ENCODE assay signal across 8 cellular contexts in the genomic region with DNA sequence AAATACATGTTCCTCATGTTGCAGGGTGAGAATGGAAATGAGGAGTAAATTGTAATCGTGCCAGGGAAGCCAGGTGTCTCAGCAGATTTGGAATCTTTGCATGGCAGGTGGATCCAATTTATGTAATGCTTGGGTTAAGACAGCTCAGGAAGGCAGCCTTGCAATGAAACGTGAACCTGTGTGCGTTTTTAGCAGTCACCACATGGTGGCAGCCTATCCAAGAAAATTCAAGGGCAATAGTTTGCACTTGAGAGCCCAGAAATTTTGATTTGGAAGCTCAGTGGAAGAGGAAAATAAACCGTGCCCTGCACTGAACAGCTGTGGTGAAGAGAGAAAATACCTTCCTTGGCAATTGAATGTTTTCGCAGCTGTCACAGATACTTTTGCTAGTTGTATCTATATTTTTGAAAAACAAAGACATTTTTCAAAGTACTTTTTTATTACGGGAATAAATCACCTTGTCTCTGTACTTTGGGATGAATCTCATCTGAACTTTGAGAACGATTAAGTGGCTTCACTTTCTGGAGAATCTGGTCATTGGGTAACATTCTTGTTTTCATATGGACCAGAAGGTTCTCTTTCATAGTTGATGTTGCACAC. TPM values are rescaled to one million over a fixed set of nuclear protein-coding genes. Genes with fewer than 3 reads are reported as not detected.
DNase-seq lines count a peak whose midpoint lies in the region; ATAC-seq and TF ChIP-seq lines count a peak whose summit lies in the region.

No MANE protein-coding gene starts in this region.

- no peaks in the 10 kb centered on the region for H3K9me3 ChIP-seq in lower lobe of right lung

- H3K4me3 Mint-ChIP-seq in activated CD4-positive, alpha-beta T cell treated with anti-CD3 and anti-CD28 coated beads, Interleukin-2, amount 10 ng/mL, durations not matched to agents 24 days and 14 days, result no peak overlapping the region

- peak; percentile 99 for DNase-seq in G401 (ENCODE audit: low spot score)
- peak; percentile 84 for DNase-seq in NCI-H345 (lab: John Stamatoyannopoulos, UW)
- DNase-seq in activated CD4-positive, alpha-beta T cell treated with anti-CD3 and anti-CD28 coated beads, Interleukin-2, amount 10 ng/mL, durations not matched to agents 24 days and 14 days, result peak; percentile 90
- peak; percentile 80 to 85 for DNase-seq in dermis microvascular lymphatic vessel endothelial cell (ENCODE audit: low read depth in 2 of 2)
- DNase-seq in lower lobe of right lung, result no peak
- peak; percentile 45 for DNase-seq in stimulated activated CD8-positive, alpha-beta memory T cell treated with anti-CD3 and anti-CD28 coated beads, Interleukin-15, amount 100 ng/mL, for 1 hour (ENCODE audit: low read depth)

- peaks cover 52% of the 10 kb centered on the region for H3K36me3 Mint-ChIP-seq in activated CD4-positive, alpha-beta T cell treated with anti-CD3 and anti-CD28 coated beads, Interleukin-2, amount 10 ng/mL, durations not matched to agents 24 days and 14 days (ENCODE audit: low read depth)

- in situ Hi-C loops in G401 (cut with HindIII; ENCODE audit: low sequenced_read_pairs), result loop anchor here (25.0 kb wide), 1 partner anchor 120 kb away; no protein-coding TSS in a partner anchor

- peak; percentile 41 for ATAC-seq in HG02938 (IDR thresholded peaks at IDR 0.05; ENCODE audit: unreplicated experiment)
- ATAC-seq in lower lobe of right lung, result peak; percentile 70 to 78
- ATAC-seq in GM21360 (IDR thresholded peaks at IDR 0.05; ENCODE audit: unreplicated experiment), result no peak

- H3K4me3 ChIP-seq in lower lobe of right lung, result no peak overlapping the region

- H3K27me3 ChIP-seq in lower lobe of right lung (ENCODE audit: low read depth), result no peaks in the 10 kb centered on the region

- no peak overlapping the region for H3K27ac Mint-ChIP-seq in activated CD4-positive, alpha-beta T cell treated with anti-CD3 and anti-CD28 coated beads, Interleukin-2, amount 10 ng/mL, durations not matched to agents 24 days and 14 days

- no peaks in the 10 kb centered on the region for H3K27me3 Mint-ChIP-seq in activated CD4-positive, alpha-beta T cell treated with anti-CD3 and anti-CD28 coated beads, Interleukin-2, amount 10 ng/mL, durations not matched to agents 24 days and 14 days

- H3K4me1 Mint-ChIP-seq in activated CD4-positive, alpha-beta T cell treated with anti-CD3 and anti-CD28 coated beads, Interleukin-2, amount 10 ng/mL, durations not matched to agents 24 days and 14 days, result peaks cover 30% of the 10 kb centered on the region

- peaks cover 6% of the 10 kb centered on the region for H3K4me1 ChIP-seq in lower lobe of right lung

- TF ChIP-seq CTCF in lower lobe of right lung (IDR thresholded peaks at IDR 0.05), result peak; percentile 88

- peaks cover 14% of the 10 kb centered on the region for H3K36me3 ChIP-seq in lower lobe of right lung

- no peaks in the 10 kb centered on the region for H3K9me3 Mint-ChIP-seq in activated CD4-positive, alpha-beta T cell treated with anti-CD3 and anti-CD28 coated beads, Interleukin-2, amount 10 ng/mL, durations not matched to agents 24 days and 14 days

- intact Hi-C loops in activated CD4-positive, alpha-beta T cell treated with anti-CD3 and anti-CD28 coated beads, Interleukin-2, amount 10 ng/mL, durations not matched to agents 24 days and 14 days (cut with micrococcal nuclease), result loop anchor here (1.0 kb wide), 1 partner anchor 432 kb away; no protein-coding TSS in a partner anchor
- intact Hi-C loops in lower lobe of right lung (cut with DNase I), result loop anchor here (10.0 kb wide), 1 partner anchor 433 kb away; no protein-coding TSS in a partner anchor

- no peak overlapping the region for H3K27ac ChIP-seq in lower lobe of right lung

RNA-seq across cellular contexts. Expression of a gene that starts 26.5 kb away (rescaled TPM):
- total RNA-seq in G401 (2014; rRNA removed; shearing (Covaris generic)), result 39.2 and 59.6 TPM in 2 replicates
- 136 and 137 TPM in 2 replicates for total RNA-seq in activated CD4-positive, alpha-beta T cell treated with anti-CD3 and anti-CD28 coated beads, Interleukin-2, amount 10 ng/mL, durations not matched to agents 24 days and 14 days
- total RNA-seq in dermis microvascular lymphatic vessel endothelial cell, result 30.3 and 33.6 TPM in 2 replicates
- 22.1 TPM for total RNA-seq in lower lobe of right lung
